In genomic region chr22:35119494-35119893, GRCh38 we compare ENCODE assay signal across 36 cellular contexts. TPM values are rescaled to one million over a fixed set of nuclear protein-coding genes. Genes with fewer than 3 reads are reported as not detected.
"Had no signal": no experiment of that assay in that cellular context is flagged by ENCODE, and none has a peak within 500 bp of the region (broad histone marks: within the 10 kb centered on the region; RNA-seq: fewer than 3 reads in every experiment).

No MANE protein-coding gene starts in this region.

- H3K9me3 ChIP-seq: esophagus squamous epithelium, heart right ventricle, neutrophil, pancreas, stomach, thyroid gland had no signal

- H3K36me3 Mint-ChIP-seq: memory B cell; naive B cell; natural killer cell treated with Interleukin-12 subunit alpha and Interleukin-12 subunit beta and Interleukin-15 and Interleukin-18, amount 100 ng/mL, for 72 hours; stimulated activated effector memory CD8-positive, alpha-beta T cell treated with anti-CD3 and anti-CD28 coated beads, Interleukin-12 subunit alpha, Interleukin-12 subunit beta, amount 100 ng/mL, for 72 hours; type B pancreatic cell had no signal

- H3K27me3 Mint-ChIP-seq: type B pancreatic cell had no signal

- H3K27me3 ChIP-seq: neutrophil, pancreas, thyroid gland had no signal

- H3K9me3 Mint-ChIP-seq: dendritic cell treated with granulocyte-macrophage colony-stimulating factor and Interleukin-4, amounts not matched to agents 40 ng/mL and 50 ng/mL, for 4 days; memory B cell; natural killer cell treated with Interleukin-12 subunit alpha and Interleukin-12 subunit beta and Interleukin-15 and Interleukin-18, amount 100 ng/mL, for 72 hours; neural crest cell; stimulated activated effector memory CD8-positive, alpha-beta T cell treated with anti-CD3 and anti-CD28 coated beads, Interleukin-12 subunit alpha, Interleukin-12 subunit beta, amount 100 ng/mL, for 72 hours; type B pancreatic cell had no signal

- H3K36me3 ChIP-seq: esophagus squamous epithelium, heart right ventricle, neutrophil, pancreas, stomach, thyroid gland had no signal

- H3K4me3 Mint-ChIP-seq: dendritic cell treated with granulocyte-macrophage colony-stimulating factor and Interleukin-4, amounts not matched to agents 40 ng/mL and 50 ng/mL, for 4 days; memory B cell; naive B cell; natural killer cell treated with Interleukin-12 subunit alpha and Interleukin-12 subunit beta and Interleukin-15 and Interleukin-18, amount 100 ng/mL, for 72 hours; neural crest cell; stimulated activated effector memory CD8-positive, alpha-beta T cell treated with anti-CD3 and anti-CD28 coated beads, Interleukin-12 subunit alpha, Interleukin-12 subunit beta, amount 100 ng/mL, for 72 hours; type B pancreatic cell had no signal

- H3K4me1 ChIP-seq: esophagus squamous epithelium, heart right ventricle, pancreas, stomach, thyroid gland had no signal

- DNase-seq: effector memory CD4-positive, alpha-beta T cell; erythroblast; esophagus squamous epithelium; foreskin melanocyte; glutamatergic neuron; heart right ventricle; hippocampal formation; left cardiac atrium; left ventricle myocardium superior; naive B cell; pancreas; stimulated activated CD4-positive, alpha-beta T cell treated with anti-CD3 and anti-CD28 coated beads, Interleukin-2, amount 100 ng/mL, for 24 hours; stimulated activated CD4-positive, alpha-beta T cell treated with anti-CD3 and anti-CD28 coated beads, Interleukin-4, amount 100 ng/mL, for 24 hours; stimulated activated naive CD4-positive, alpha-beta T cell treated with Interleukin-2 at 50 U/mL for 16 hours; stomach; thyroid gland had no signal

- H3K4me1 Mint-ChIP-seq: memory B cell; naive B cell; neural crest cell; stimulated activated effector memory CD8-positive, alpha-beta T cell treated with anti-CD3 and anti-CD28 coated beads, Interleukin-12 subunit alpha, Interleukin-12 subunit beta, amount 100 ng/mL, for 72 hours had no signal

- H3K4me3 ChIP-seq: esophagus squamous epithelium, heart right ventricle, lung, pancreas, stomach, thyroid gland had no signal

- FAIRE-seq: colon, endometrium, islet of Langerhans, pancreas had no signal

- ATAC-seq: heart right ventricle; left cardiac atrium; left ventricle myocardium superior; natural killer cell treated with Interleukin-12 subunit alpha and Interleukin-12 subunit beta and Interleukin-15 and Interleukin-18, amount 100 ng/mL, for 72 hours; pancreas; sciatic nerve; stimulated activated effector memory CD8-positive, alpha-beta T cell treated with anti-CD3 and anti-CD28 coated beads, Interleukin-12 subunit alpha, Interleukin-12 subunit beta, amount 100 ng/mL, for 72 hours had no signal

- H3K27ac ChIP-seq: esophagus squamous epithelium, heart right ventricle, neutrophil, pancreas, stomach, thyroid gland had no signal

- H3K27ac Mint-ChIP-seq: dendritic cell treated with granulocyte-macrophage colony-stimulating factor and Interleukin-4, amounts not matched to agents 40 ng/mL and 50 ng/mL, for 4 days; memory B cell; naive B cell; natural killer cell treated with Interleukin-12 subunit alpha and Interleukin-12 subunit beta and Interleukin-15 and Interleukin-18, amount 100 ng/mL, for 72 hours; progenitor cell of endocrine pancreas; stimulated activated effector memory CD8-positive, alpha-beta T cell treated with anti-CD3 and anti-CD28 coated beads, Interleukin-12 subunit alpha, Interleukin-12 subunit beta, amount 100 ng/mL, for 72 hours; type B pancreatic cell had no signal

RNA-seq across cellular contexts. Expression of gene ISX, which starts 53.5 kb away (rescaled TPM):
- total RNA-seq: cerebellum; esophagus squamous epithelium; heart right ventricle; kidney epithelial cell; left cardiac atrium; left ventricle myocardium superior; lung; mononuclear cell; natural killer cell treated with Interleukin-12 subunit alpha and Interleukin-12 subunit beta and Interleukin-15 and Interleukin-18, amount 100 ng/mL, for 72 hours; neural crest cell; omental fat pad; sciatic nerve; subcutaneous adipose tissue; temporal lobe; thyroid gland; urinary bladder had no signal
- polyA plus RNA-seq: heart right ventricle, lung, stomach, urinary bladder had no signal
